In genomic region chr7:93279541-93279940, GRCh38 we compare ENCODE assay signal across 15 cellular contexts. TPM values are rescaled to one million over a fixed set of nuclear protein-coding genes. Genes with fewer than 3 reads are reported as not detected.
"Had no signal": no experiment of that assay in that cellular context is flagged by ENCODE, and none has a peak within 500 bp of the region (broad histone marks: within the 10 kb centered on the region; RNA-seq: fewer than 3 reads in every experiment).

No MANE protein-coding gene starts in this region.

- H3K27me3 ChIP-seq: brain microvascular endothelial cell, gastroesophageal sphincter, sigmoid colon, suprapubic skin had no signal

- H3K4me1 Mint-ChIP-seq: activated CD4-positive, alpha-beta T cell treated with anti-CD3 and anti-CD28 coated beads, Interleukin-2, amount 10 ng/mL, durations not matched to agents 24 days and 14 days; activated naive CD4-positive, alpha-beta T cell treated with anti-CD3 and anti-CD28 coated beads, Interleukin-2, amount 50 U/mL, for 24 hours had no signal

- H3K27me3 Mint-ChIP-seq: activated CD4-positive, alpha-beta T cell treated with anti-CD3 and anti-CD28 coated beads, Interleukin-2, amount 10 ng/mL, durations not matched to agents 24 days and 14 days; activated naive CD4-positive, alpha-beta T cell treated with anti-CD3 and anti-CD28 coated beads, Interleukin-2, amount 50 U/mL, for 24 hours; type B pancreatic cell had no signal

- H3K9me3 Mint-ChIP-seq: activated CD4-positive, alpha-beta T cell treated with anti-CD3 and anti-CD28 coated beads, Interleukin-2, amount 10 ng/mL, durations not matched to agents 24 days and 14 days; activated naive CD4-positive, alpha-beta T cell treated with anti-CD3 and anti-CD28 coated beads, Interleukin-2, amount 50 U/mL, for 24 hours; T-helper 1 cell treated with Interleukin-12 subunit alpha and Interleukin-12 subunit beta and Interleukin-4 antibody, amounts not matched to agents 30 μg/mL and 1 μg/mL, for 36 hours; type B pancreatic cell had no signal

- ATAC-seq: gastroesophageal sphincter; stimulated activated naive CD8-positive, alpha-beta T cell treated with anti-CD3 and anti-CD28 coated beads, Interleukin-15, Interleukin-2, amounts not matched to agents 100 U/mL and 50 U/mL, for 24 hours had no signal

- H3K36me3 ChIP-seq: brain microvascular endothelial cell had no signal

- H3K27ac ChIP-seq: brain microvascular endothelial cell, gastroesophageal sphincter, sigmoid colon, suprapubic skin had no signal

- H3K9me3 ChIP-seq: gastroesophageal sphincter, sigmoid colon, suprapubic skin had no signal

- FAIRE-seq: colon had no signal

- H3K27ac Mint-ChIP-seq: activated CD4-positive, alpha-beta T cell treated with anti-CD3 and anti-CD28 coated beads, Interleukin-2, amount 10 ng/mL, durations not matched to agents 24 days and 14 days; activated naive CD4-positive, alpha-beta T cell treated with anti-CD3 and anti-CD28 coated beads, Interleukin-2, amount 50 U/mL, for 24 hours; T-helper 1 cell treated with Interleukin-12 subunit alpha and Interleukin-12 subunit beta and Interleukin-4 antibody, amounts not matched to agents 30 μg/mL and 1 μg/mL, for 36 hours; type B pancreatic cell had no signal

- H3K4me3 ChIP-seq: gastroesophageal sphincter, sigmoid colon, suprapubic skin had no signal

- H3K4me3 Mint-ChIP-seq: activated CD4-positive, alpha-beta T cell treated with anti-CD3 and anti-CD28 coated beads, Interleukin-2, amount 10 ng/mL, durations not matched to agents 24 days and 14 days; activated naive CD4-positive, alpha-beta T cell treated with anti-CD3 and anti-CD28 coated beads, Interleukin-2, amount 50 U/mL, for 24 hours; T-helper 1 cell treated with Interleukin-12 subunit alpha and Interleukin-12 subunit beta and Interleukin-4 antibody, amounts not matched to agents 30 μg/mL and 1 μg/mL, for 36 hours; type B pancreatic cell had no signal

- DNase-seq: activated CD4-positive, alpha-beta T cell treated with anti-CD3 and anti-CD28 coated beads, Interleukin-2, amount 10 ng/mL, durations not matched to agents 24 days and 14 days; brain microvascular endothelial cell; effector CD4-positive, alpha-beta T cell; sigmoid colon; stimulated activated CD4-positive, alpha-beta T cell treated with anti-CD3 and anti-CD28 coated beads, Interleukin-12 subunit alpha, Interleukin-12 subunit beta, amount 100 ng/mL, for 4 hours; stimulated activated naive CD8-positive, alpha-beta T cell treated with anti-CD3 and anti-CD28 coated beads, Interleukin-15, Interleukin-2, amounts not matched to agents 100 U/mL and 50 U/mL, for 24 hours had no signal

- H3K4me1 ChIP-seq: gastroesophageal sphincter, sigmoid colon, suprapubic skin had no signal

RNA-seq across cellular contexts. Expression of gene HEPACAM2, which starts 53.3 kb away (rescaled TPM):
- total RNA-seq: activated CD4-positive, alpha-beta T cell treated with anti-CD3 and anti-CD28 coated beads, Interleukin-2, amount 10 ng/mL, durations not matched to agents 24 days and 14 days; gastroesophageal sphincter; mesenteric fat pad; osteocyte had no signal
- polyA plus RNA-seq: liver had no signal
